In the genomic region with DNA sequence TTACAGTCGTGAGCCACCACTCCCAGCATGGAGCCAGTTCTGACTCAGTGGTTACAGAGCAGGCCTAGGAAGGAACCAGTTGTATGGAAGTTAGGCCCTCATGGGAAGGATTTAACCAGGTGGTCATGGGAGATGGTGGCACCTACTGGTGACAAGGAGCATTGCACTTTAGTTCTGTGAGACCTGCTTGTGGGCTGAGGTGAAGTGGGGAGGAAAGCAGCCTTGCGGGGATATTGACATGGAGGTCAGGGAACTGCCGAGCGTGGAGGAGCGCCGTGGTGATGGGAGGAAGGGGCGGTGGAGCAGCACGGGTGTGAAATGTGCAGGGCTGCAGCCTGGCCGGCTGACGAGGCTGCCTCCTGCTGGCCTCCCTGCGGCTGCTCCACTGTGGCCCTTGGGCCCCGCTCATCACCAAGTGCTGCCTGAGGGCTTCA, we compare ENCODE assay signal across 8 cellular contexts.
DNase-seq lines count a peak whose midpoint lies in the region; ATAC-seq and TF ChIP-seq lines count a peak whose summit lies in the region.

No MANE protein-coding gene starts in this region.

- no peak overlapping the region for H3K4me3 ChIP-seq in kidney epithelial cell (ENCODE audit: low read depth, low read length)

- TF ChIP-seq CTCF in kidney epithelial cell (IDR thresholded peaks at IDR 0.05; ENCODE audit: insufficient read depth, low read length, poor library complexity, severe bottlenecking), result peak; percentile 62

- H3K36me3 ChIP-seq in kidney epithelial cell (ENCODE audit: control insufficient read depth, insufficient read depth, low read length), result no peaks in the 10 kb centered on the region

- ATAC-seq in stimulated activated naive CD8-positive, alpha-beta T cell treated with anti-CD3 and anti-CD28 coated beads, Interleukin-15, Interleukin-2, amounts not matched to agents 100 U/mL and 50 U/mL, for 24 hours, result peak; percentile 53

- DNase-seq in NCI-H1417 (lab: John Stamatoyannopoulos, UW), result peak in 2 of 3 experiments; percentile 48 to 51
- DNase-seq in NCI-H1417 treated with DMSO at 0.1 percent for 48 hours (lab: John Stamatoyannopoulos, UW), result no peak
- DNase-seq in HPDE6-E6E7 (ENCODE audit: extremely low spot score), result peak; percentile 21
- DNase-seq in SK-N-DZ (ENCODE audit: low spot score), result peak; percentile 62
- DNase-seq in astrocyte of the hippocampus (ENCODE audit: low read depth, low spot score), result peak; percentile 49
- no peak for DNase-seq in kidney epithelial cell (ENCODE audit: low read depth)
- DNase-seq in stimulated activated naive CD8-positive, alpha-beta T cell treated with anti-CD3 and anti-CD28 coated beads, Interleukin-15, Interleukin-2, amounts not matched to agents 100 U/mL and 50 U/mL, for 24 hours, result peak; percentile 32
- no peak for DNase-seq in NK-92 treated with Interleukin-12 subunit alpha and Interleukin-12 subunit beta, amount 100 ng/mL, for 24 hours (lab: John Stamatoyannopoulos, UW)

- no peaks in the 10 kb centered on the region for H3K27me3 ChIP-seq in kidney epithelial cell (ENCODE audit: control insufficient read depth, insufficient read depth, low read length)

Comparison
In these comparisons a context has a peak if more than half of its experiments do, and no peak if none do; other contexts are left out.
1. DNase-seq: peak in NCI-H1417 (2 of 3), HPDE6-E6E7 (single experiment), SK-N-DZ (single experiment), astrocyte of the hippocampus (single experiment) and stimulated activated naive CD8-positive, alpha-beta T cell treated with anti-CD3 and anti-CD28 coated beads, Interleukin-15, Interleukin-2, amounts not matched to agents 100 U/mL and 50 U/mL, for 24 hours (single experiment); none in NCI-H1417 treated with DMSO at 0.1 percent for 48 hours (single experiment), kidney epithelial cell (single experiment) and NK-92 treated with Interleukin-12 subunit alpha and Interleukin-12 subunit beta, amount 100 ng/mL, for 24 hours (single experiment).